In the genomic region with DNA sequence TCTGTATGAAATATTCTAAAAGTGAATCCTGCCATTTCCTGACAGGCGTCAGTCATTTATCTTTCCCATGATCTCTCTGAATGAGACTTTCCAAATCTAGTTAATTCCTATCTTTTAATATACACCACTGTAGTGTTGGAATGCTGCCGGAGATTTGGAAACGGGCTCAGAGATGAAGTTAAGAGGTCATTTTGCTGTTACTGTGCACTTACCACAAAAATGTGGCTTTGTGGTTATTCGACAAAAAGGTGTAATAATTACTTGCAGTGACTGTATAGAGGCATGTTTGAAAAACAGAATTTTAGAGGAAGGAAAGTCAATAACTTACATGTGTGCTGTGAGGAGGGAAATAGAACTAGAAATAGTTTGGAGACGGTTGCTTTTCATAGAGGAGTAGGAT, we compare ENCODE assay signal across 1 cellular context.
TF ChIP-seq lines count a peak whose summit lies in the region.

No MANE protein-coding gene starts in this region.

TF ChIP-seq in A549, 52 proteins besides CTCF, POLR2A, EP300 and RAD21 (continued from another document):
- TF ChIP-seq REST (IDR thresholded peaks at IDR 0.05) (no peak), SMC3 (IDR thresholded peaks at IDR 0.05) (no peak), ATOH8 (CRISPR knock-in tag; IDR thresholded peaks at IDR 0.05; ENCODE audit: low read depth) (no peak), TP53 (CRISPR knock-in tag; IDR thresholded peaks at IDR 0.05) (no peak), EHMT2 (IDR thresholded peaks at IDR 0.05; ENCODE audit: low read depth) (no peak), HOXA7 (CRISPR knock-in tag; IDR thresholded peaks at IDR 0.05) (no peak), NFE2L2 (conservative IDR thresholded peaks at IDR 0.05; ENCODE audit: low read length) (no peak), HOXB13 (CRISPR knock-in tag; IDR thresholded peaks at IDR 0.05; ENCODE audit: low read depth) (no peak), MYC (IDR thresholded peaks at IDR 0.05; ENCODE audit: borderline replicate concordance, low read length) (no peak), NR3C1 (IDR thresholded peaks at IDR 0.05) (no peak)
TF ChIP-seq in A549: peak in this region for 0.
